Comparison of ENCODE assay signal across 9 cellular contexts in genomic region chr14:101529079-101529478, GRCh38. TPM values are rescaled to one million over a fixed set of nuclear protein-coding genes. Genes with fewer than 3 reads are reported as not detected.
"Had no signal": no experiment of that assay in that cellular context is flagged by ENCODE, and none has a peak within 500 bp of the region (broad histone marks: within the 10 kb centered on the region; RNA-seq: fewer than 3 reads in every experiment).

No MANE protein-coding gene starts in this region.

- ATAC-seq: GM23338, HepG2 had no signal

- H3K4me3 Mint-ChIP-seq: GM23338, H9, HFFc6, IgD-negative memory B cell had no signal

- H3K4me3 ChIP-seq: GM23338 had no signal

- DNase-seq: H9, HCEC 1CT, HFFc6, KBM-7 had no signal

- H3K27ac ChIP-seq: HL-60 had no signal

- H3K27ac Mint-ChIP-seq: GM23338, HFFc6, IgD-negative memory B cell had no signal

- H2AFZ ChIP-seq: GM23338 had no signal

- H3K9me3 Mint-ChIP-seq: GM23338 had no signal

- H3K4me2 ChIP-seq: GM23338 had no signal

- H3K4me1 Mint-ChIP-seq: IgD-negative memory B cell had no signal

RNA-seq across cellular contexts. Expression of gene DIO3, which starts 32.2 kb away (rescaled TPM):
- total RNA-seq: H9, HepG2, HFFc6, HT1080 had no signal
- polyA plus RNA-seq: HepG2, IgD-negative memory B cell had no signal
